Comparison of ENCODE assay signal across 1 cellular context in genomic region chr5:150542933-150543445, GRCh38.
TF ChIP-seq lines count a peak whose summit lies in the region.

No MANE protein-coding gene starts in this region.

TF ChIP-seq in HepG2, 621 proteins besides CTCF, POLR2A, EP300 and RAD21 (continues in another document):
- TF ChIP-seq PRDM10 (CRISPR knock-in tag; IDR thresholded peaks at IDR 0.05; ENCODE audit: low read depth) (peak; percentile 90), SYNCRIP (IDR thresholded peaks at IDR 0.05; ENCODE audit: insufficient read depth, low read depth, low read length) (no peak), CSRNP1 (CRISPR knock-in tag; IDR thresholded peaks at IDR 0.05) (peak; percentile 71; the same call in 1 of the 2 replicates), XRCC5 (optimal IDR thresholded peaks at IDR 0.05; ENCODE audit: low read length) (peak; percentile 89), MAFF (IDR thresholded peaks at IDR 0.05; ENCODE audit: low read depth, low read length) (no peak; the same call in 1 of the 2 replicates), USF2 (IDR thresholded peaks at IDR 0.05; ENCODE audit: low read depth, low read length) (no peak), USF2 (CRISPR knock-in tag; IDR thresholded peaks at IDR 0.05; ENCODE audit: borderline replicate concordance) (peak; percentile 17; the same call in 1 of the 2 replicates), ETV6 (CRISPR knock-in tag; conservative IDR thresholded peaks at IDR 0.05) (peak; percentile 84), YEATS4 (CRISPR knock-in tag; IDR thresholded peaks at IDR 0.05; ENCODE audit: borderline replicate concordance) (peak; percentile 97), ATF4 (CRISPR knock-in tag; IDR thresholded peaks at IDR 0.05) (peak in 1 of 2 experiments; percentile 83; a peak in 2 of 4 replicates), ZNF703 (CRISPR knock-in tag; IDR thresholded peaks at IDR 0.05; ENCODE audit: borderline replicate concordance) (no peak), ZSCAN29 (CRISPR knock-in tag; conservative IDR thresholded peaks at IDR 0.05) (peak; percentile 69; the same call in 1 of the 2 replicates), FOSL2 (CRISPR knock-in tag; IDR thresholded peaks at IDR 0.05) (peak; percentile 98), KLF9 (CRISPR knock-in tag; IDR thresholded peaks at IDR 0.05; ENCODE audit: low read depth) (no peak), FOXK2 (IDR thresholded peaks at IDR 0.05) (peak; percentile 98), GPBP1L1 (CRISPR knock-in tag; IDR thresholded peaks at IDR 0.05) (no peak), SRY (CRISPR knock-in tag; IDR thresholded peaks at IDR 0.05) (no peak), SAP130 (CRISPR knock-in tag; IDR thresholded peaks at IDR 0.05; ENCODE audit: low read depth) (peak; percentile 100), ZBTB38 (CRISPR knock-in tag; IDR thresholded peaks at IDR 0.05) (peak; percentile 97), AHR (CRISPR knock-in tag; IDR thresholded peaks at IDR 0.05) (peak; percentile 77), ZNF503 (CRISPR knock-in tag; IDR thresholded peaks at IDR 0.05) (peak; percentile 98), BRCA1 (CRISPR knock-in tag; IDR thresholded peaks at IDR 0.05) (no peak), BCL6 (CRISPR knock-in tag; IDR thresholded peaks at IDR 0.05) (peak; percentile 92), SAFB2 (CRISPR knock-in tag; IDR thresholded peaks at IDR 0.05; ENCODE audit: borderline replicate concordance, low read depth) (peak; percentile 47; the same call in 1 of the 2 replicates), ZFP36L1 (CRISPR knock-in tag; IDR thresholded peaks at IDR 0.05) (peak; percentile 63; the same call in 1 of the 2 replicates), ZNF142 (CRISPR knock-in tag; IDR thresholded peaks at IDR 0.05) (peak; percentile 96), EHMT2 (IDR thresholded peaks at IDR 0.05; ENCODE audit: borderline replicate concordance, low read depth, low read length) (no peak), ZNF510 (CRISPR knock-in tag; IDR thresholded peaks at IDR 0.05; ENCODE audit: low read depth) (0 out of 2 replicates have a peak, but pooled peaks have one; percentile 85), ZNF777 (CRISPR knock-in tag; IDR thresholded peaks at IDR 0.05) (no peak; the same call in 1 of the 2 replicates), NCOA1 (CRISPR knock-in tag; IDR thresholded peaks at IDR 0.05) (peak; percentile 98), ZNF326 (CRISPR knock-in tag; IDR thresholded peaks at IDR 0.05; ENCODE audit: borderline replicate concordance) (no peak), HOXA7 (CRISPR knock-in tag; IDR thresholded peaks at IDR 0.05) (no peak), PAWR (CRISPR knock-in tag; IDR thresholded peaks at IDR 0.05; ENCODE audit: borderline replicate concordance) (no peak), TEF (CRISPR knock-in tag; IDR thresholded peaks at IDR 0.05) (no peak), ZNF496 (CRISPR knock-in tag; IDR thresholded peaks at IDR 0.05; ENCODE audit: insufficient replicate concordance) (no peak), ZNF577 (CRISPR knock-in tag; IDR thresholded peaks at IDR 0.05; ENCODE audit: borderline replicate concordance, low read depth) (no peak), MXD4 (CRISPR knock-in tag; IDR thresholded peaks at IDR 0.05) (peak; percentile 91), HNRNPL (IDR thresholded peaks at IDR 0.05; ENCODE audit: low read depth, low read length) (no peak), ELK4 (CRISPR knock-in tag; IDR thresholded peaks at IDR 0.05; ENCODE audit: borderline replicate concordance) (no peak), ZNF615 (CRISPR knock-in tag; IDR thresholded peaks at IDR 0.05; ENCODE audit: borderline replicate concordance) (peak; percentile 93; the same call in 1 of the 2 replicates), NPAS2 (CRISPR knock-in tag; IDR thresholded peaks at IDR 0.05; ENCODE audit: borderline replicate concordance) (0 out of 2 replicates have a peak, but pooled peaks have one; percentile 83), HDAC6 (IDR thresholded peaks at IDR 0.05; ENCODE audit: low read depth, low read length) (no peak), KAT7 (CRISPR knock-in tag; IDR thresholded peaks at IDR 0.05; ENCODE audit: borderline replicate concordance) (0 out of 2 replicates have a peak, but pooled peaks have one; percentile 57), ZNF790 (CRISPR knock-in tag; IDR thresholded peaks at IDR 0.05; ENCODE audit: borderline replicate concordance) (0 out of 2 replicates have a peak, but pooled peaks have one; percentile 47)
